Comparison of ENCODE assay signal across 1 cellular context in genomic region chr9:92661127-92661526, GRCh38.
TF ChIP-seq lines count a peak whose summit lies in the region.

No MANE protein-coding gene starts in this region.

TF ChIP-seq in K562, 482 proteins besides CTCF, POLR2A, EP300 and RAD21:
- TF ChIP-seq MAX (CRISPR knock-in tag; IDR thresholded peaks at IDR 0.05): no peak
- no peak for TF ChIP-seq HDAC3 (IDR thresholded peaks at IDR 0.05; ENCODE audit: borderline replicate concordance, partially characterized antibody)
- TF ChIP-seq ESRRA (IDR thresholded peaks at IDR 0.05; ENCODE audit: borderline replicate concordance, low read depth): peak; percentile 83
- no peak for TF ChIP-seq ELK3 (CRISPR knock-in tag; IDR thresholded peaks at IDR 0.05)
- TF ChIP-seq NR2C1 (IDR thresholded peaks at IDR 0.05): no peak; the same call in 1 of the 2 replicates
- 0 out of 2 replicates have a peak, but pooled peaks have one; percentile 40 for TF ChIP-seq NR2C1 (tag; IDR thresholded peaks at IDR 0.05)
- no peak for TF ChIP-seq KAT8 (IDR thresholded peaks at IDR 0.05; ENCODE audit: low read depth)
- no peak for TF ChIP-seq MITF (IDR thresholded peaks at IDR 0.05)
- TF ChIP-seq GTF2E2 (tag; IDR thresholded peaks at IDR 0.05): no peak
- no peak for TF ChIP-seq SMARCA5 (IDR thresholded peaks at IDR 0.05)
- no peak for TF ChIP-seq MTF1 (CRISPR knock-in tag; IDR thresholded peaks at IDR 0.05; ENCODE audit: borderline replicate concordance)
- TF ChIP-seq ZNF23 (CRISPR knock-in tag; IDR thresholded peaks at IDR 0.05): no peak
- no peak for TF ChIP-seq IRF1 (CRISPR knock-in tag; IDR thresholded peaks at IDR 0.05; ENCODE audit: borderline replicate concordance)
- no peak for TF ChIP-seq ZNF124 (CRISPR knock-in tag; IDR thresholded peaks at IDR 0.05)
